ENCODE assay signal across 8 cellular contexts in genomic region chr7:97016392-97017196, GRCh38. TPM values are rescaled to one million over a fixed set of nuclear protein-coding genes. Genes with fewer than 3 reads are reported as not detected.
DNase-seq lines count a peak whose midpoint lies in the region; ATAC-seq and TF ChIP-seq lines count a peak whose summit lies in the region.

No MANE protein-coding gene starts in this region.

- no peak overlapping the region for H3K27ac Mint-ChIP-seq in progenitor cell of endocrine pancreas

- H3K4me1 Mint-ChIP-seq in progenitor cell of endocrine pancreas (ENCODE audit: low read depth): peaks cover 7% of the 10 kb centered on the region

- DNase-seq in NCI-H345 (lab: John Stamatoyannopoulos, UW) (peak; percentile 66), ecto neural progenitor cell (ENCODE audit: low spot score) (peak; percentile 84), progenitor cell of endocrine pancreas (ENCODE audit: low spot score, unreplicated experiment) (no peak), cortex of kidney (lab: John Stamatoyannopoulos, UW) (no peak)
- DNase-seq in activated T-cell treated with anti-CD3 and anti-CD28 coated beads, Interleukin-2, amount 50 U/mL, for 1 hour: no peak

- H3K9me3 Mint-ChIP-seq in progenitor cell of endocrine pancreas (ENCODE audit: low read depth): no peaks in the 10 kb centered on the region

- H3K36me3 ChIP-seq in HEK293 (ENCODE audit: control insufficient read depth in 2 of 2, insufficient read depth in 1 of 2, low read length in 2 of 2): peaks cover 0 to 3% of the 10 kb centered on the region in 2 experiments; a peak in 1 of 3 replicates

- H3K4me1 ChIP-seq in HEK293 (ENCODE audit: control insufficient read depth, insufficient read depth, low read length): peaks cover 8% of the 10 kb centered on the region; the same call in 1 of the 2 replicates

- peak overlapping the region; percentile 92 for H3K27ac ChIP-seq in HEK293 (ENCODE audit: extremely low read depth, low read depth, low read length)

- no peaks in the 10 kb centered on the region for H3K36me3 Mint-ChIP-seq in progenitor cell of endocrine pancreas (ENCODE audit: insufficient read depth)

- no peak for ATAC-seq in HG02759 (IDR thresholded peaks at IDR 0.05; ENCODE audit: unreplicated experiment)
- ATAC-seq in HG03521 (IDR thresholded peaks at IDR 0.05; ENCODE audit: unreplicated experiment): no peak

- H3K4me3 Mint-ChIP-seq in progenitor cell of endocrine pancreas (ENCODE audit: low read depth): peak overlapping the region; percentile 47

- TF ChIP-seq CTCF in HEK293 (tag by site-specific recombination; IDR thresholded peaks at IDR 0.05) (peak; percentile 97), progenitor cell of endocrine pancreas (IDR thresholded peaks at IDR 0.05; ENCODE audit: unreplicated experiment) (peak; percentile 13)

- peaks cover 98% of the 10 kb centered on the region for H3K27me3 Mint-ChIP-seq in progenitor cell of endocrine pancreas

- CTCF ChIA-PET in HEK293 (lab: Yijun Ruan, JAX): interaction anchor here (0.5 to 2.4 kb wide), 11 partner anchors 10 to 994 kb away, joined by 3 to 19 read pairs (median 3); partner anchors contain the start of gene DLX6

- H3K4me3 ChIP-seq in HEK293 (ENCODE audit: low read depth, low read length): peak overlapping the region; percentile 41

- H3K9me3 ChIP-seq in HEK293 (ENCODE audit: control insufficient read depth, insufficient read depth, low read depth, low read length): no peaks in the 10 kb centered on the region

- POLR2A ChIA-PET in HEK293 (lab: Yijun Ruan, JAX): interaction anchor here (0.9 to 3.6 kb wide), 2 partner anchors 10 to 224 kb away, joined by 3 to 44 read pairs; partner anchors contain the start of gene DLX6

TF ChIP-seq in HEK293, 187 proteins besides CTCF, POLR2A, EP300 and RAD21 (continues in another document):
- 0 out of 2 replicates have a peak, but pooled peaks have one; percentile 21 for TF ChIP-seq GLI4 (tag by site-specific recombination; IDR thresholded peaks at IDR 0.05)
- TF ChIP-seq ZNF324 (tag by site-specific recombination; IDR thresholded peaks at IDR 0.05): no peak
- no peak for TF ChIP-seq ZNF140 (tag by site-specific recombination; IDR thresholded peaks at IDR 0.05)
- peak; percentile 99 for TF ChIP-seq ZBTB8A (tag by site-specific recombination; IDR thresholded peaks at IDR 0.05)
- peak; percentile 71 for TF ChIP-seq EGR2 (tag by site-specific recombination; IDR thresholded peaks at IDR 0.05; ENCODE audit: low read depth)
- TF ChIP-seq ZNF146 (tag by site-specific recombination; IDR thresholded peaks at IDR 0.05): no peak
- no peak for TF ChIP-seq FEZF1 (tag by site-specific recombination; IDR thresholded peaks at IDR 0.05)
- TF ChIP-seq ZNF830 (tag by site-specific recombination; IDR thresholded peaks at IDR 0.05; ENCODE audit: low read depth): no peak
- TF ChIP-seq ZNF416 (tag by site-specific recombination; IDR thresholded peaks at IDR 0.05): no peak
- TF ChIP-seq ZNF23 (tag by site-specific recombination; IDR thresholded peaks at IDR 0.05; ENCODE audit: borderline replicate concordance): no peak
- TF ChIP-seq ZNF600 (tag by site-specific recombination; IDR thresholded peaks at IDR 0.05): peak; percentile 63
- 0 out of 2 replicates have a peak, but pooled peaks have one; percentile 83 for TF ChIP-seq ZNF561 (tag by site-specific recombination; IDR thresholded peaks at IDR 0.05; ENCODE audit: borderline replicate concordance)
- TF ChIP-seq ZNF112 (tag by site-specific recombination; IDR thresholded peaks at IDR 0.05): no peak
- TF ChIP-seq GLIS2 (tag by site-specific recombination; IDR thresholded peaks at IDR 0.05): peak; percentile 96
- TF ChIP-seq PATZ1 (tag by site-specific recombination; IDR thresholded peaks at IDR 0.05): peak; percentile 86
- TF ChIP-seq ZNF747 (tag by site-specific recombination; IDR thresholded peaks at IDR 0.05): no peak
- TF ChIP-seq, protein P1, sequence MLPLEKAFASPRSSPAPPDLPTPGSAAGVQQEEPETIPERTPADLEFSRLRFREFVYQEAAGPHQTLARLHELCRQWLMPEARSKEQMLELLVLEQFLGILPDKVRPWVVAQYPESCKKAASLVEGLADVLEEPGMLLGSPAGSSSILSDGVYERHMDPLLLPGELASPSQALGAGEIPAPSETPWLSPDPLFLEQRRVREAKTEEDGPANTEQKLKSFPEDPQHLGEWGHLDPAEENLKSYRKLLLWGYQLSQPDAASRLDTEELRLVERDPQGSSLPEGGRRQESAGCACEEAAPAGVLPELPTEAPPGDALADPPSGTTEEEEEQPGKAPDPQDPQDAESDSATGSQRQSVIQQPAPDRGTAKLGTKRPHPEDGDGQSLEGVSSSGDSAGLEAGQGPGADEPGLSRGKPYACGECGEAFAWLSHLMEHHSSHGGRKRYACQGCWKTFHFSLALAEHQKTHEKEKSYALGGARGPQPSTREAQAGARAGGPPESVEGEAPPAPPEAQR (tag by site-specific recombination; IDR thresholded peaks at IDR 0.05): no peak
- no peak for TF ChIP-seq SETDB1 (IDR thresholded peaks at IDR 0.05; ENCODE audit: insufficient read length, low read length)
- TF ChIP-seq PBX3 (CRISPR knock-in tag; IDR thresholded peaks at IDR 0.05): no peak
- TF ChIP-seq ZNF292 (tag by site-specific recombination; IDR thresholded peaks at IDR 0.05; ENCODE audit: borderline replicate concordance, low read depth): no peak
- TF ChIP-seq ELK4 (IDR thresholded peaks at IDR 0.05; ENCODE audit: borderline replicate concordance, low read depth, low read length): no peak
- no peak for TF ChIP-seq ZNF16 (tag by site-specific recombination; IDR thresholded peaks at IDR 0.05; ENCODE audit: low read depth)
- TF ChIP-seq ZNF473 (tag by site-specific recombination; IDR thresholded peaks at IDR 0.05): no peak
- TF ChIP-seq ZNF341 (tag by site-specific recombination; IDR thresholded peaks at IDR 0.05; ENCODE audit: low read depth): peak; percentile 46; the same call in 1 of the 2 replicates
- no peak for TF ChIP-seq ZNF664 (tag by site-specific recombination; IDR thresholded peaks at IDR 0.05)
- no peak for TF ChIP-seq ZNF510 (tag by site-specific recombination; IDR thresholded peaks at IDR 0.05; ENCODE audit: insufficient replicate concordance)
- no peak for TF ChIP-seq ZNF169 (tag by site-specific recombination; IDR thresholded peaks at IDR 0.05)

RNA-seq across cellular contexts. Expression of gene DLX5, which starts 8.0 kb away (rescaled TPM):
- total RNA-seq in progenitor cell of endocrine pancreas: 1.7 and 3.8 TPM in 2 replicates

RNA-seq across cellular contexts. Expression of gene DLX6, which starts 11.2 kb away (rescaled TPM):
- 0.38 and 1.00 TPM in 2 replicates for total RNA-seq in progenitor cell of endocrine pancreas

Comparison
In these comparisons a context has a peak if more than half of its experiments do, and no peak if none do; other contexts are left out.
1. DNase-seq: peak in NCI-H345 (single experiment) and ecto neural progenitor cell (single experiment); none in progenitor cell of endocrine pancreas (single experiment), cortex of kidney (single experiment) and activated T-cell treated with anti-CD3 and anti-CD28 coated beads, Interleukin-2, amount 50 U/mL, for 1 hour (single experiment).